Comparison of ENCODE assay signal across 13 cellular contexts in genomic region chr2:99512081-99512480, GRCh38.
"Had no signal": no experiment of that assay in that cellular context is flagged by ENCODE, and none has a peak within 500 bp of the region (broad histone marks: within the 10 kb centered on the region; RNA-seq: fewer than 3 reads in every experiment).

No MANE protein-coding gene starts in this region.

- H3K27me3 ChIP-seq: stomach had no signal

- ATAC-seq: activated T-cell treated with anti-CD3 and anti-CD28 coated beads, Interleukin-2, amount 50 U/mL, for 72 hours; left lobe of liver; natural killer cell treated with Interleukin-12 subunit alpha and Interleukin-12 subunit beta and Interleukin-15 and Interleukin-18, amount 100 ng/mL, for 72 hours had no signal

- H3K4me3 ChIP-seq: skin epidermis, stomach, thoracic aorta had no signal

- H3K9me3 ChIP-seq: stomach, thoracic aorta had no signal

- FAIRE-seq: endothelial cell of umbilical vein had no signal

- H3K36me3 ChIP-seq: stomach, thoracic aorta had no signal

- H3K27ac ChIP-seq: skin epidermis, thoracic aorta had no signal

- DNase-seq: activated CD4-positive, alpha-beta memory T cell treated with anti-CD3 and anti-CD28 coated beads, Interleukin-2, amount 10 ng/mL, durations not matched to agents 7 days and 5 days; activated CD4-positive, alpha-beta T cell treated with anti-CD3 and anti-CD28 coated beads for 1 hour; activated naive CD8-positive, alpha-beta T cell treated with anti-CD3 and anti-CD28 coated beads, Interleukin-2, amount 10 ng/mL, durations not matched to agents 7 days and 5 days; activated T-cell treated with anti-CD3 and anti-CD28 coated beads, Interleukin-2, amount 50 U/mL, for 72 hours; anterior cingulate cortex; occipital lobe; stomach; T-helper 9 cell had no signal
